ENCODE assay signal across 1 cellular context in the genomic region with DNA sequence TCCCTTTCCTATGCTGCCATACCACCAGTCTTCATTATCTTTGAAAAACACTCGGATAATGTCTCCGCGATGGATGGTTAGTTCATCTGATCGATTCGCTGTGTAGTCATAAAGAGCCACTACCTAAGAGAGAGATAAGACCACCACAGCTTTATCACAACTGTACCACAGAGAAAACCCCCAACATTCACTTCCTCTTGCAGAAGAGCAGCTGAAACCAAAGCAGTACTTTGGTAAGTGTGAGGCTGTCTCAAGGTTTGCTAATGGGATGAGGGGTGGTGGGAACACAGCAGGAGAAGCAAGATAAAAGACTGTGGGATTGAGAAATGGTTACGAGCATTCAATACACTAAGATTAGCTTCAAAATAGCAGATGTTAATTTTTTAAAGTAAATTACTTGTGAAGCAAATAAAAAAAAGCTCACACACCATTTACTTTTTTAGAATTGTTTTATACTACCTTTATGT.
TF ChIP-seq lines count a peak whose summit lies in the region.

No MANE protein-coding gene starts in this region.

TF ChIP-seq in K562, 482 proteins besides CTCF, POLR2A, EP300 and RAD21 (continued from another document and continues in another):
- TF ChIP-seq, protein P1, sequence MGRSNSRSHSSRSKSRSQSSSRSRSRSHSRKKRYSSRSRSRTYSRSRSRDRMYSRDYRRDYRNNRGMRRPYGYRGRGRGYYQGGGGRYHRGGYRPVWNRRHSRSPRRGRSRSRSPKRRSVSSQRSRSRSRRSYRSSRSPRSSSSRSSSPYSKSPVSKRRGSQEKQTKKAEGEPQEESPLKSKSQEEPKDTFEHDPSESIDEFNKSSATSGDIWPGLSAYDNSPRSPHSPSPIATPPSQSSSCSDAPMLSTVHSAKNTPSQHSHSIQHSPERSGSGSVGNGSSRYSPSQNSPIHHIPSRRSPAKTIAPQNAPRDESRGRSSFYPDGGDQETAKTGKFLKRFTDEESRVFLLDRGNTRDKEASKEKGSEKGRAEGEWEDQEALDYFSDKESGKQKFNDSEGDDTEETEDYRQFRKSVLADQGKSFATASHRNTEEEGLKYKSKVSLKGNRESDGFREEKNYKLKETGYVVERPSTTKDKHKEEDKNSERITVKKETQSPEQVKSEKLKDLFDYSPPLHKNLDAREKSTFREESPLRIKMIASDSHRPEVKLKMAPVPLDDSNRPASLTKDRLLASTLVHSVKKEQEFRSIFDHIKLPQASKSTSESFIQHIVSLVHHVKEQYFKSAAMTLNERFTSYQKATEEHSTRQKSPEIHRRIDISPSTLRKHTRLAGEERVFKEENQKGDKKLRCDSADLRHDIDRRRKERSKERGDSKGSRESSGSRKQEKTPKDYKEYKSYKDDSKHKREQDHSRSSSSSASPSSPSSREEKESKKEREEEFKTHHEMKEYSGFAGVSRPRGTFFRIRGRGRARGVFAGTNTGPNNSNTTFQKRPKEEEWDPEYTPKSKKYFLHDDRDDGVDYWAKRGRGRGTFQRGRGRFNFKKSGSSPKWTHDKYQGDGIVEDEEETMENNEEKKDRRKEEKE (IDR thresholded peaks at IDR 0.05; ENCODE audit: borderline replicate concordance in 1 of 2, control insufficient read depth in 1 of 2, low read depth in 2 of 2, low read length in 1 of 2): peak in 1 of 2 experiments; percentile 61; a peak in 1 of 4 replicates
- TF ChIP-seq GTF2A2 (tag; IDR thresholded peaks at IDR 0.05): no peak
- no peak for TF ChIP-seq ZNF764 (CRISPR knock-in tag; IDR thresholded peaks at IDR 0.05; ENCODE audit: low read depth)
- TF ChIP-seq ZNF3 (CRISPR knock-in tag; IDR thresholded peaks at IDR 0.05): no peak
- TF ChIP-seq NR2C2 (CRISPR knock-in tag; IDR thresholded peaks at IDR 0.05): no peak
- peak; percentile 68 for TF ChIP-seq NR2C2 (tag; IDR thresholded peaks at IDR 0.05)
- no peak; the same call in none of the 2 replicates for TF ChIP-seq PHF21A (IDR thresholded peaks at IDR 0.05; ENCODE audit: borderline replicate concordance, low read depth)
- no peak for TF ChIP-seq CCAR2 (IDR thresholded peaks at IDR 0.05; ENCODE audit: low read depth, low read length)
- peak; percentile 68 for TF ChIP-seq ZBTB7A (IDR thresholded peaks at IDR 0.05; ENCODE audit: borderline replicate concordance, control insufficient read depth, low read depth, low read length)
- no peak for TF ChIP-seq U2AF1 (optimal IDR thresholded peaks at IDR 0.05; ENCODE audit: low read depth, low read length)
- no peak for TF ChIP-seq ZNF124 (CRISPR knock-in tag; IDR thresholded peaks at IDR 0.05)
- TF ChIP-seq SPI1 (IDR thresholded peaks at IDR 0.05; ENCODE audit: borderline replicate concordance, low read depth, low read length): peak; percentile 100
- TF ChIP-seq MCM7 (IDR thresholded peaks at IDR 0.05): no peak
- TF ChIP-seq MAFF (IDR thresholded peaks at IDR 0.05; ENCODE audit: low read length): peak; percentile 3; the same call in 1 of the 2 replicates
- TF ChIP-seq ZNF431 (CRISPR knock-in tag; IDR thresholded peaks at IDR 0.05): no peak
- TF ChIP-seq, protein P2, sequence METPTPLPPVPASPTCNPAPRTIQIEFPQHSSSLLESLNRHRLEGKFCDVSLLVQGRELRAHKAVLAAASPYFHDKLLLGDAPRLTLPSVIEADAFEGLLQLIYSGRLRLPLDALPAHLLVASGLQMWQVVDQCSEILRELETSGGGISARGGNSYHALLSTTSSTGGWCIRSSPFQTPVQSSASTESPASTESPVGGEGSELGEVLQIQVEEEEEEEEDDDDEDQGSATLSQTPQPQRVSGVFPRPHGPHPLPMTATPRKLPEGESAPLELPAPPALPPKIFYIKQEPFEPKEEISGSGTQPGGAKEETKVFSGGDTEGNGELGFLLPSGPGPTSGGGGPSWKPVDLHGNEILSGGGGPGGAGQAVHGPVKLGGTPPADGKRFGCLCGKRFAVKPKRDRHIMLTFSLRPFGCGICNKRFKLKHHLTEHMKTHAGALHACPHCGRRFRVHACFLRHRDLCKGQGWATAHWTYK (CRISPR knock-in tag; IDR thresholded peaks at IDR 0.05): peak; percentile 94
- no peak for TF ChIP-seq SRSF9 (IDR thresholded peaks at IDR 0.05; ENCODE audit: borderline replicate concordance, low read depth, low read length)
- TF ChIP-seq PHTF2 (CRISPR knock-in tag; IDR thresholded peaks at IDR 0.05): peak; percentile 62; the same call in 1 of the 2 replicates
- no peak for TF ChIP-seq THAP12 (CRISPR knock-in tag; IDR thresholded peaks at IDR 0.05)
- TF ChIP-seq KAT7 (CRISPR knock-in tag; IDR thresholded peaks at IDR 0.05; ENCODE audit: borderline replicate concordance): no peak; the same call in 1 of the 2 replicates
- peak; percentile 93 for TF ChIP-seq MITF (IDR thresholded peaks at IDR 0.05)
- TF ChIP-seq SOX6 (IDR thresholded peaks at IDR 0.05): peak; percentile 99
- TF ChIP-seq GATA2 (CRISPR knock-in tag; IDR thresholded peaks at IDR 0.05): peak; percentile 99
- peak; percentile 79 for TF ChIP-seq ZNF41 (CRISPR knock-in tag; conservative IDR thresholded peaks at IDR 0.05)
- no peak for TF ChIP-seq HNRNPLL (IDR thresholded peaks at IDR 0.05; ENCODE audit: low read depth, low read length, poor library complexity, severe bottlenecking)
- no peak for TF ChIP-seq ZNF384 (IDR thresholded peaks at IDR 0.05; ENCODE audit: low read depth, low read length)
- no peak for TF ChIP-seq ASH1L (IDR thresholded peaks at IDR 0.05; ENCODE audit: borderline replicate concordance, low read depth, partially characterized antibody)
- TF ChIP-seq ZNF780A (CRISPR knock-in tag; IDR thresholded peaks at IDR 0.05): no peak
- peak; percentile 94 for TF ChIP-seq NFATC3 (IDR thresholded peaks at IDR 0.05)
- no peak for TF ChIP-seq CBX1 (IDR thresholded peaks at IDR 0.05; ENCODE audit: low read depth)
- TF ChIP-seq ZNF436 (CRISPR knock-in tag; IDR thresholded peaks at IDR 0.05): no peak
- TF ChIP-seq PHB2 (IDR thresholded peaks at IDR 0.05; ENCODE audit: low read depth): peak; percentile 100
- peak; percentile 70 for TF ChIP-seq NR2C1 (IDR thresholded peaks at IDR 0.05)
- TF ChIP-seq NR2C1 (tag; IDR thresholded peaks at IDR 0.05): peak; percentile 83
- peak; percentile 49; the same call in 1 of the 2 replicates for TF ChIP-seq TRIM28 (IDR thresholded peaks at IDR 0.05)
- peak; percentile 80 for TF ChIP-seq EP400 (IDR thresholded peaks at IDR 0.05)
- no peak for TF ChIP-seq HMGXB4 (CRISPR knock-in tag; IDR thresholded peaks at IDR 0.05)
- TF ChIP-seq NCOA4 (IDR thresholded peaks at IDR 0.05; ENCODE audit: partially characterized antibody): peak; percentile 95
- TF ChIP-seq HOMEZ (CRISPR knock-in tag; IDR thresholded peaks at IDR 0.05): 0 out of 2 replicates have a peak, but pooled peaks have one; percentile 54
- no peak for TF ChIP-seq RBM39 (optimal IDR thresholded peaks at IDR 0.05; ENCODE audit: low read depth, low read length)
- TF ChIP-seq POU5F1 (IDR thresholded peaks at IDR 0.05; ENCODE audit: borderline replicate concordance, low read depth, low read length, partially characterized antibody): no peak
- TF ChIP-seq SNRNP70 (optimal IDR thresholded peaks at IDR 0.05; ENCODE audit: low read depth, low read length): no peak
- TF ChIP-seq RHOXF2B (CRISPR knock-in tag; conservative IDR thresholded peaks at IDR 0.05): no peak
- TF ChIP-seq ZNF165 (CRISPR knock-in tag; IDR thresholded peaks at IDR 0.05; ENCODE audit: borderline replicate concordance): no peak
- peak; percentile 100 for TF ChIP-seq TEAD4 (IDR thresholded peaks at IDR 0.05; ENCODE audit: low read length)
- TF ChIP-seq TEAD4 (CRISPR knock-in tag; IDR thresholded peaks at IDR 0.05; ENCODE audit: borderline replicate concordance): no peak
- no peak for TF ChIP-seq KDM5B (IDR thresholded peaks at IDR 0.05; ENCODE audit: insufficient replicate concordance, low read depth, low read length)
- peak; percentile 81; the same call in 1 of the 2 replicates for TF ChIP-seq ZNF444 (CRISPR knock-in tag; IDR thresholded peaks at IDR 0.05)
- TF ChIP-seq NCOA2 (IDR thresholded peaks at IDR 0.05; ENCODE audit: partially characterized antibody in 2 of 2): peak; percentile 95 to 97
- TF ChIP-seq PRPF4 (IDR thresholded peaks at IDR 0.05; ENCODE audit: insufficient read depth, low read depth, low read length, poor library complexity, severe bottlenecking): no peak
- TF ChIP-seq FIP1L1 (IDR thresholded peaks at IDR 0.05; ENCODE audit: low read depth, low read length, poor library complexity, severe bottlenecking): no peak
- no peak for TF ChIP-seq NFIX (CRISPR knock-in tag; IDR thresholded peaks at IDR 0.05; ENCODE audit: low read depth)
- peak; percentile 99 for TF ChIP-seq FOXM1 (IDR thresholded peaks at IDR 0.05; ENCODE audit: low read depth)
- no peak for TF ChIP-seq FOXM1 (CRISPR knock-in tag; IDR thresholded peaks at IDR 0.05; ENCODE audit: low read depth)
- TF ChIP-seq NEUROD1 (IDR thresholded peaks at IDR 0.05; ENCODE audit: borderline replicate concordance, low read depth, low read length, partially characterized antibody): peak; percentile 93
- TF ChIP-seq ZNF766 (CRISPR knock-in tag; conservative IDR thresholded peaks at IDR 0.05): peak; percentile 98
- TF ChIP-seq LEF1 (IDR thresholded peaks at IDR 0.05): peak; percentile 100
- TF ChIP-seq, protein P3, sequence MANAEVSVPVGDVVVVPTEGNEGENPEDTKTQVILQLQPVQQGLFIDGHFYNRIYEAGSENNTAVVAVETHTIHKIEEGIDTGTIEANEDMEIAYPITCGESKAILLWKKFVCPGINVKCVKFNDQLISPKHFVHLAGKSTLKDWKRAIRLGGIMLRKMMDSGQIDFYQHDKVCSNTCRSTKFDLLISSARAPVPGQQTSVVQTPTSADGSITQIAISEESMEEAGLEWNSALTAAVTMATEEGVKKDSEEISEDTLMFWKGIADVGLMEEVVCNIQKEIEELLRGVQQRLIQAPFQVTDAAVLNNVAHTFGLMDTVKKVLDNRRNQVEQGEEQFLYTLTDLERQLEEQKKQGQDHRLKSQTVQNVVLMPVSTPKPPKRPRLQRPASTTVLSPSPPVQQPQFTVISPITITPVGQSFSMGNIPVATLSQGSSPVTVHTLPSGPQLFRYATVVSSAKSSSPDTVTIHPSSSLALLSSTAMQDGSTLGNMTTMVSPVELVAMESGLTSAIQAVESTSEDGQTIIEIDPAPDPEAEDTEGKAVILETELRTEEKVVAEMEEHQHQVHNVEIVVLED (CRISPR knock-in tag; IDR thresholded peaks at IDR 0.05): peak; percentile 56
- peak; percentile 53; the same call in 1 of the 2 replicates for TF ChIP-seq ZKSCAN1 (IDR thresholded peaks at IDR 0.05; ENCODE audit: low read depth, low read length)
- TF ChIP-seq MECOM (CRISPR knock-in tag; IDR thresholded peaks at IDR 0.05): peak; percentile 86
- TF ChIP-seq SMARCA4 (IDR thresholded peaks at IDR 0.05): peak; percentile 100
- TF ChIP-seq SRSF3 (IDR thresholded peaks at IDR 0.05; ENCODE audit: insufficient read depth, low read length): no peak
- TF ChIP-seq PPARD (CRISPR knock-in tag; IDR thresholded peaks at IDR 0.05): no peak
- TF ChIP-seq ZNF586 (CRISPR knock-in tag; conservative IDR thresholded peaks at IDR 0.05): 0 out of 2 replicates have a peak, but pooled peaks have one; percentile 4
- no peak for TF ChIP-seq ZZZ3 (IDR thresholded peaks at IDR 0.05)
